20 cellular contexts compared by ENCODE assay signal in genomic region chr18:29087616-29088246, GRCh38.
DNase-seq lines count a peak whose midpoint lies in the region; ATAC-seq, FAIRE-seq and TF ChIP-seq lines count a peak whose summit lies in the region.
"Had no signal": no experiment of that assay in that cellular context is flagged by ENCODE, and none has a peak within 500 bp of the region (broad histone marks: within the 10 kb centered on the region; RNA-seq: fewer than 3 reads in every experiment).

No MANE protein-coding gene starts in this region.

- no peak overlapping the region for H3K4me3 ChIP-seq in H1 (ENCODE audit: extremely low read depth in 1 of 4, insufficient read depth in 2 of 4, low read depth in 3 of 4, low read length in 4 of 4)
- H3K4me3 ChIP-seq in transverse colon: no peak overlapping the region
- H3K4me3 ChIP-seq: GM23248 had no signal

- H2BK12ac ChIP-seq in H1 (ENCODE audit: low read depth, low read length): no peak overlapping the region

- H2BK15ac ChIP-seq in H1 (ENCODE audit: low read length): no peak overlapping the region

- WGBS in H1 (ENCODE audit: extremely low coverage in 1 of 2, insufficient coverage in 1 of 2, insufficient read length in 1 of 2, insufficient replicate concordance in 2 of 2, low coverage in 1 of 2, low lambda C conversion rate in 2 of 2, missing lambda C conversion rate in 1 of 2), 2 experiments: 89% methylated on average over 3 of the region's 3 CpGs; no CpG with 5 or more reads in 1 of the 2 experiments
- 74 to 82% methylated on average over 1 to 3 of the region's 3 CpGs for WGBS in transverse colon (ENCODE audit: low coverage in 1 of 2), 2 donors

- H3K27me3 ChIP-seq in H1 (replicated peaks in 1 of 4; ENCODE audit: control insufficient read depth in 3 of 4, extremely low read depth in 1 of 4, insufficient read depth in 3 of 4, low read length in 3 of 4) (no peaks in the 10 kb centered on the region), transverse colon (no peaks in the 10 kb centered on the region)
- H3K27me3 ChIP-seq: BE2C had no signal

- no peak overlapping the region for H3K23ac ChIP-seq in H1 (ENCODE audit: insufficient read length)

- H2AK5ac ChIP-seq in H1 (ENCODE audit: low read depth, low read length): no peak overlapping the region

- H4K20me1 ChIP-seq in H1 (replicated peaks in 1 of 2; ENCODE audit: control insufficient read depth in 1 of 2, insufficient read depth in 2 of 2, low read length in 2 of 2): no peaks in the 10 kb centered on the region

- H3K27ac ChIP-seq in H1 (ENCODE audit: low read depth, low read length): no peak overlapping the region
- no peak overlapping the region for H3K27ac ChIP-seq in transverse colon
- H3K27ac ChIP-seq: GM23248 had no signal

- no peaks in the 10 kb centered on the region for H3K79me1 ChIP-seq in H1 (ENCODE audit: low read depth, low read length)

- no peak overlapping the region for H4K5ac ChIP-seq in H1 (ENCODE audit: insufficient read length, low read depth, low read length)

- H2BK120ac ChIP-seq in H1 (replicated peaks; ENCODE audit: low read depth, low read length): no peak overlapping the region

- no peak overlapping the region for H3K4me2 ChIP-seq in H1 (ENCODE audit: insufficient read depth in 1 of 2, low read depth in 2 of 2, low read length in 2 of 2)

- H2BK20ac ChIP-seq in H1 (ENCODE audit: low read length): no peak overlapping the region

- no peak overlapping the region for H3K14ac ChIP-seq in H1 (ENCODE audit: insufficient read length)

- H3K4me1 ChIP-seq in H1 (replicated peaks in 1 of 4; ENCODE audit: control insufficient read depth in 3 of 4, insufficient read depth in 4 of 4, low read length in 3 of 4) (no peaks in the 10 kb centered on the region), transverse colon (no peaks in the 10 kb centered on the region)
- H3K4me1 ChIP-seq: BE2C, Caco-2 had no signal

- no peak overlapping the region for H2BK5ac ChIP-seq in H1 (ENCODE audit: low read depth, low read length)

- H4K8ac ChIP-seq in H1 (ENCODE audit: extremely low read depth, insufficient read depth, low read length): no peak overlapping the region

- no peak for TF ChIP-seq RAD21 in H1 (IDR thresholded peaks at IDR 0.05 in 1 of 2, conservative IDR thresholded peaks at IDR 0.05 in 1 of 2; ENCODE audit: low read depth in 2 of 2, low read length in 2 of 2)

- in situ Hi-C loops in transverse colon (cut with MboI; ENCODE audit: low pct_ligation_motif_present in 1 of 4, low pct_unique_long_range_greater_than_20kb in 1 of 4, low sequenced_read_pairs in 3 of 4): loop anchor here in 1 of 4 donors (10.0 kb wide), 1 partner anchor 57 kb away; no protein-coding TSS in a partner anchor

- intact Hi-C loops in transverse colon (cut with DNase I; ENCODE audit: low total_unique reads): no loop called here

- no peaks in the 10 kb centered on the region for H3K9me3 ChIP-seq in H1 (ENCODE audit: insufficient read depth in 2 of 2, low read depth in 1 of 2, low read length in 1 of 2)
- no peaks in the 10 kb centered on the region for H3K9me3 ChIP-seq in transverse colon
- H3K9me3 ChIP-seq: BE2C, Caco-2 had no signal

- POLR2A ChIA-PET in H1 (lab: Charles Lee; ENCODE audit: partially characterized antibody): no interaction called here

- H4K91ac ChIP-seq in H1 (replicated peaks; ENCODE audit: insufficient read length, low read length): no peak overlapping the region

- TF ChIP-seq CTCF in H1 (IDR thresholded peaks at IDR 0.05; ENCODE audit: control extremely low read depth in 1 of 3, insufficient read depth in 1 of 3, low read depth in 1 of 3, low read length in 3 of 3) (no peak), transverse colon (IDR thresholded peaks at IDR 0.05) (no peak)

- no peaks in the 10 kb centered on the region for H3K79me2 ChIP-seq in H1 (ENCODE audit: control insufficient read depth in 1 of 2, insufficient read depth in 2 of 2, low read length in 2 of 2)

- H3K18ac ChIP-seq in H1 (ENCODE audit: extremely low read depth, low read length): no peak overlapping the region

- no peaks in the 10 kb centered on the region for H3K23me2 ChIP-seq in H1 (ENCODE audit: low read depth, low read length)

- H2AFZ ChIP-seq in H1 (ENCODE audit: low read length): 0 out of 2 replicates have a peak overlapping the region, but pooled peaks have one; percentile 26
- H2AFZ ChIP-seq: GM23248 had no signal

- no peak overlapping the region for H3K4ac ChIP-seq in H1 (replicated peaks; ENCODE audit: insufficient read length, low read depth, low read length)

- no peak overlapping the region for H3K9ac ChIP-seq in H1 (replicated peaks in 1 of 4; ENCODE audit: extremely low read depth in 1 of 4, low read depth in 3 of 4, low read length in 3 of 4)
- H3K9ac ChIP-seq: GM23248 had no signal

- no peak for ATAC-seq in HG03520 (IDR thresholded peaks at IDR 0.05; ENCODE audit: unreplicated experiment)
- ATAC-seq: PC-3 had no signal

- TF ChIP-seq POLR2A in H1 (IDR thresholded peaks at IDR 0.05; ENCODE audit: control extremely low read depth in 1 of 2, low read depth in 2 of 2, low read length in 2 of 2): no peak
- no peak for TF ChIP-seq POLR2A in transverse colon (IDR thresholded peaks at IDR 0.05)

- no peak for TF ChIP-seq EP300 in H1 (IDR thresholded peaks at IDR 0.05; ENCODE audit: borderline replicate concordance in 1 of 2, low read depth in 2 of 2, low read length in 2 of 2)
- no peak for TF ChIP-seq EP300 in transverse colon (IDR thresholded peaks at IDR 0.05; ENCODE audit: low read depth)

- CTCF ChIA-PET in H1 (lab: Charles Lee; ENCODE audit: partially characterized antibody): no interaction called here

- H3K36me3 ChIP-seq in H1 (ENCODE audit: control insufficient read depth in 2 of 4, insufficient read depth in 4 of 4, low read length in 3 of 4) (no peaks in the 10 kb centered on the region), transverse colon (no peaks in the 10 kb centered on the region)
- H3K36me3 ChIP-seq: BE2C had no signal

- H3K56ac ChIP-seq in H1 (replicated peaks; ENCODE audit: insufficient read length, low read depth, low read length): no peak overlapping the region

- FAIRE-seq in H1 (lab: Jason Lieb, UNC): no peak
- FAIRE-seq: GM19239 had no signal

- peak; percentile 19 for DNase-seq in NCI-H2171 treated with DMSO at 0.1 percent for 48 hours (lab: John Stamatoyannopoulos, UW)
- DNase-seq in NCI-H2171 (lab: John Stamatoyannopoulos, UW): no peak
- DNase-seq in MV-4-11 (lab: John Stamatoyannopoulos, UW): peak; percentile 77
- no peak for DNase-seq in H1 (ENCODE audit: low read depth in 1 of 2, low spot score in 2 of 2)
- DNase-seq in CD1c-positive myeloid dendritic cell (ENCODE audit: extremely low spot score): no peak
- DNase-seq in transverse colon: no peak
- no peak for DNase-seq in iPS-NIHi11 (ENCODE audit: low spot score)
- DNase-seq: 8988T; BE2C; Caco-2; CD4-positive, alpha-beta T cell; DMS153; GF-D8; GM23248; NCI-H1417 treated with DMSO at 0.1 percent for 48 hours; NCI-H187 treated with DMSO at 0.1 percent for 48 hours; NCI-H510A treated with DMSO at 0.1 percent for 48 hours; PC-3 had no signal

TF ChIP-seq in H1, 55 proteins besides CTCF, POLR2A, EP300 and RAD21:
- TF ChIP-seq KDM1A (IDR thresholded peaks at IDR 0.05; ENCODE audit: borderline replicate concordance, low read length) (no peak), POU5F1 (IDR thresholded peaks at IDR 0.05; ENCODE audit: low read depth, low read length) (no peak), NRF1 (IDR thresholded peaks at IDR 0.05; ENCODE audit: low read depth, low read length) (no peak), HDAC6 (IDR thresholded peaks at IDR 0.05; ENCODE audit: low read depth, low read length) (no peak), RXRA (IDR thresholded peaks at IDR 0.05; ENCODE audit: insufficient read depth, low read depth, low read length) (no peak), SRF (IDR thresholded peaks at IDR 0.05; ENCODE audit: low read depth, low read length) (no peak), RNF2 (IDR thresholded peaks at IDR 0.05; ENCODE audit: borderline replicate concordance, low read depth, low read length, missing control alignments, poor library complexity, severe bottlenecking) (no peak), TCF12 (IDR thresholded peaks at IDR 0.05; ENCODE audit: low read depth, low read length) (no peak), ASH2L (IDR thresholded peaks at IDR 0.05; ENCODE audit: low read length) (no peak), MAX (IDR thresholded peaks at IDR 0.05) (no peak), JUN (IDR thresholded peaks at IDR 0.05; ENCODE audit: low read depth, low read length) (no peak), CREB1 (IDR thresholded peaks at IDR 0.05) (no peak), TAF1 (IDR thresholded peaks at IDR 0.05; ENCODE audit: low read depth, low read length) (no peak), CHD1 (IDR thresholded peaks at IDR 0.05; ENCODE audit: low read depth, low read length) (no peak), ATF2 (IDR thresholded peaks at IDR 0.05; ENCODE audit: low read length) (no peak), YY1 (IDR thresholded peaks at IDR 0.05; ENCODE audit: low read depth, low read length) (no peak), ZNF274 (IDR thresholded peaks at IDR 0.05; ENCODE audit: borderline replicate concordance, extremely low read depth, low read length) (no peak)

Comparison
In these comparisons a context has a peak if more than half of its experiments do, and no peak if none do; other contexts are left out.
1. DNase-seq: peak in NCI-H2171 treated with DMSO at 0.1 percent for 48 hours (single experiment) and MV-4-11 (single experiment); none in NCI-H2171 (single experiment), H1 (0 of 2), CD1c-positive myeloid dendritic cell (single experiment), transverse colon (single experiment) and iPS-NIHi11 (single experiment).